In genomic region chr12:132908145-132909029, GRCh38 we compare ENCODE assay signal across 8 cellular contexts. TPM values are rescaled to one million over a fixed set of nuclear protein-coding genes. Genes with fewer than 3 reads are reported as not detected.
DNase-seq lines count a peak whose midpoint lies in the region; TF ChIP-seq lines count a peak whose summit lies in the region.

No MANE protein-coding gene starts in this region.

- peak; percentile 71 for DNase-seq in GM04503 (ENCODE audit: low read depth)
- DNase-seq in HFF-Myc (ENCODE audit: extremely low read depth, low read depth): peak; percentile 95
- peak; percentile 97 to 98 for DNase-seq in NCI-H187 (lab: John Stamatoyannopoulos, UW)
- peak; percentile 93 for DNase-seq in activated CD4-positive, CD25-positive, alpha-beta regulatory T cell treated with anti-CD3 and anti-CD28 coated beads, Interleukin-2, amount 50 U/mL, for 72 hours
- DNase-seq in cerebellar cortex (ENCODE audit: low spot score): peak; percentile 92
- DNase-seq in iris pigment epithelial cell (ENCODE audit: low read depth): peak; percentile 99
- peak; percentile 98 for DNase-seq in spleen
- DNase-seq in GF-D8 (lab: John Stamatoyannopoulos, UW): no peak

- peak in 1 of 3 donors; percentile 8 for TF ChIP-seq POLR2A in spleen (IDR thresholded peaks at IDR 0.05)

- peaks cover 0 to 8% (median 0%) of the 10 kb centered on the region in 6 donors for H3K36me3 ChIP-seq in spleen

- intact Hi-C loops in spleen (cut with DNase I; ENCODE audit: low total_unique reads): no loop called here

- peak overlapping the region; percentile 65 for H3K4me3 ChIP-seq in HFF-Myc (replicated peaks; ENCODE audit: low read depth, low read length)
- H3K4me3 ChIP-seq in spleen: peak overlapping the region; percentile 58 to 84 (median 64)

- peaks cover 0 to 95% (median 37%) of the 10 kb centered on the region in 8 donors for H3K9me3 ChIP-seq in spleen

- WGBS in spleen, 5 donors: 0 to 1% (median 1%) methylated on average over 42 to 85 of the region's 85 CpGs

- H3K27ac ChIP-seq in spleen: peak overlapping the region; percentile 72 to 91 (median 81)

- peaks cover 3 to 42% (median 17%) of the 10 kb centered on the region in 6 donors for H3K4me1 ChIP-seq in spleen

- peaks cover 0 to 36% (median 10%) of the 10 kb centered on the region in 7 donors for H3K27me3 ChIP-seq in spleen (replicated peaks in 1 of 7)

- TF ChIP-seq CTCF in HFF-Myc (IDR thresholded peaks at IDR 0.05; ENCODE audit: low read depth, low read length, missing control alignments) (no peak), spleen (IDR thresholded peaks at IDR 0.05 in 8 of 11, conservative IDR thresholded peaks at IDR 0.05 in 3 of 11) (no peak)

RNA-seq across cellular contexts. Expression of gene CHFR, which starts 21.0 kb away (rescaled TPM):
- 10 to 100 TPM; 60.4 to 87.2 (median 68.1) TPM for total RNA-seq in spleen
- polyA plus RNA-seq in spleen: 10 to 100 TPM; 26.7 to 46.1 (median 41.8) TPM

RNA-seq across cellular contexts. Expression of gene ZNF605, which starts 47.7 kb away (rescaled TPM):
- total RNA-seq in spleen: 10 to 100 TPM; 11.0 to 18.9 (median 12.5) TPM
- 1 to 10 TPM; 1.6 to 3.3 (median 1.9) TPM for polyA plus RNA-seq in spleen
